8 cellular contexts compared by ENCODE assay signal in genomic region chr3:41961750-41962679, GRCh38. TPM values are rescaled to one million over a fixed set of nuclear protein-coding genes. Genes with fewer than 3 reads are reported as not detected.
A peak's percentile ranks its signal among the peaks of the same experiment; 100 is the strongest.
DNase-seq lines count a peak whose midpoint lies in the region; TF ChIP-seq lines count a peak whose summit lies in the region.

TSS of gene ULK4 (minus strand) at chr3:41962103. CDS start at chr3:41954759, 7,344 bp downstream.

- H3K4me3 Mint-ChIP-seq in activated naive CD4-positive, alpha-beta T cell treated with anti-CD3 and anti-CD28 coated beads, Interleukin-2, amount 10 ng/mL, durations not matched to agents 7 days and 5 days, result peak within 1 kb of the TSS; percentile 97

- H3K27me3 Mint-ChIP-seq in activated naive CD4-positive, alpha-beta T cell treated with anti-CD3 and anti-CD28 coated beads, Interleukin-2, amount 10 ng/mL, durations not matched to agents 7 days and 5 days, result no peaks in the 10 kb centered on the region

- DNase-seq in GM03348 (ENCODE audit: low spot score) (peak; percentile 95), HFF-Myc (ENCODE audit: extremely low read depth, low read depth) (peak; percentile 99), NAMALWA (ENCODE audit: low spot score) (peak; percentile 99), SK-N-DZ (ENCODE audit: low spot score) (peak; percentile 99), germinal center (ENCODE audit: low spot score) (peak; percentile 89), non-pigmented ciliary epithelial cell (ENCODE audit: low read depth) (peak; percentile 99), superior temporal gyrus (ENCODE audit: extremely low spot score) (peak; percentile 99)
- peak; percentile 97 for DNase-seq in activated naive CD4-positive, alpha-beta T cell treated with anti-CD3 and anti-CD28 coated beads, Interleukin-2, amount 10 ng/mL, durations not matched to agents 7 days and 5 days

- TF ChIP-seq CTCF in HFF-Myc (IDR thresholded peaks at IDR 0.05; ENCODE audit: low read depth, low read length, missing control alignments), result no peak

- H3K4me3 ChIP-seq in HFF-Myc (replicated peaks; ENCODE audit: low read depth, low read length), result peak within 1 kb of the TSS; percentile 69

- peaks cover 26% of the 10 kb centered on the region for H3K4me1 Mint-ChIP-seq in activated naive CD4-positive, alpha-beta T cell treated with anti-CD3 and anti-CD28 coated beads, Interleukin-2, amount 10 ng/mL, durations not matched to agents 7 days and 5 days

- no peaks in the 10 kb centered on the region for H3K9me3 Mint-ChIP-seq in activated naive CD4-positive, alpha-beta T cell treated with anti-CD3 and anti-CD28 coated beads, Interleukin-2, amount 10 ng/mL, durations not matched to agents 7 days and 5 days

- peak within 1 kb of the TSS; percentile 92 for H3K27ac Mint-ChIP-seq in activated naive CD4-positive, alpha-beta T cell treated with anti-CD3 and anti-CD28 coated beads, Interleukin-2, amount 10 ng/mL, durations not matched to agents 7 days and 5 days

- H3K36me3 Mint-ChIP-seq in activated naive CD4-positive, alpha-beta T cell treated with anti-CD3 and anti-CD28 coated beads, Interleukin-2, amount 10 ng/mL, durations not matched to agents 7 days and 5 days, result no peaks in the 10 kb centered on the region

- CTCF ChIA-PET in activated naive CD4-positive, alpha-beta T cell treated with anti-CD3 and anti-CD28 coated beads, Interleukin-2, amount 10 ng/mL, durations not matched to agents 7 days and 5 days (lab: Charles Lee), result no interaction called here

RNA-seq across cellular contexts. Expression of gene ULK4, which starts in this region (rescaled TPM):
- 2.1 and 4.1 TPM in 2 replicates for polyA plus RNA-seq in SK-N-DZ (2014; cell fraction: cytosol; rRNA removed)
- polyA plus RNA-seq in SK-N-DZ (2014; cell fraction: nucleus; rRNA removed), result 2.1 and 3.3 TPM in 2 replicates

Comparison
In these comparisons a context has a peak if more than half of its experiments do, and no peak if none do; other contexts are left out.
1. Peak in every context shown above with its lines: DNase-seq and H3K4me3 ChIP-seq.